31 cellular contexts compared by ENCODE assay signal in genomic region chr2:70751881-70752280, GRCh38. TPM values are rescaled to one million over a fixed set of nuclear protein-coding genes. Genes with fewer than 3 reads are reported as not detected.
"Had no signal": no experiment of that assay in that cellular context is flagged by ENCODE, and none has a peak within 500 bp of the region (broad histone marks: within the 10 kb centered on the region; RNA-seq: fewer than 3 reads in every experiment).

No MANE protein-coding gene starts in this region.

- ATAC-seq: activated naive CD4-positive, alpha-beta T cell treated with anti-CD3 and anti-CD28 coated beads, Interleukin-2, amount 50 U/mL, for 72 hours; activated T-cell treated with anti-CD3 and anti-CD28 coated beads, Interleukin-2, amount 50 U/mL, for 72 hours; foreskin keratinocyte; gastrocnemius medialis; heart left ventricle; WTC11 had no signal

- DNase-seq: activated CD4-positive, alpha-beta memory T cell treated with anti-CD3 and anti-CD28 coated beads, Interleukin-2, amount 10 ng/mL, durations not matched to agents 7 days and 5 days; activated CD4-positive, alpha-beta T cell treated with anti-CD3 and anti-CD28 coated beads for 1 hour; activated CD4-positive, alpha-beta T cell treated with anti-CD3 and anti-CD28 coated beads for 4 hours; activated CD4-positive, alpha-beta T cell treated with anti-CD3 and anti-CD28 coated beads, Interleukin-2, amount 10 ng/mL, durations not matched to agents 7 days and 5 days; activated CD4-positive, alpha-beta T cell treated with anti-CD3 and anti-CD28 coated beads, Interleukin-2, amount 50 U/mL, for 4 hours; activated CD8-positive, alpha-beta memory T cell treated with anti-CD3 and anti-CD28 coated beads, Interleukin-2, amount 50 U/mL, for 48 hours; activated gamma-delta T cell; activated naive CD4-positive, alpha-beta T cell; activated naive CD4-positive, alpha-beta T cell treated with anti-CD3 and anti-CD28 coated beads, Interleukin-2, amount 10 ng/mL, durations not matched to agents 7 days and 5 days; activated naive CD8-positive, alpha-beta T cell treated with anti-CD3 and anti-CD28 coated beads, Interleukin-2, amount 10 ng/mL, durations not matched to agents 7 days and 5 days; activated T-cell treated with anti-CD3 and anti-CD28 coated beads for 4 hours; activated T-cell treated with anti-CD3 and anti-CD28 coated beads, Interleukin-2, amount 50 U/mL, for 24 hours; activated T-cell treated with anti-CD3 and anti-CD28 coated beads, Interleukin-2, amount 50 U/mL, for 72 hours; brain microvascular endothelial cell; dorsolateral prefrontal cortex; effector memory CD4-positive, alpha-beta T cell; endodermal cell; foreskin keratinocyte; gastrocnemius medialis; glutamatergic neuron; heart left ventricle; hypothalamus had no signal

- H3K27ac ChIP-seq: ascending aorta, brain microvascular endothelial cell, coronary artery, dorsolateral prefrontal cortex, esophagus muscularis mucosa, foreskin keratinocyte, gastrocnemius medialis, heart left ventricle had no signal

- H3K4me3 ChIP-seq: ascending aorta, coronary artery, dorsolateral prefrontal cortex, esophagus muscularis mucosa, gastrocnemius medialis, heart left ventricle had no signal

- H3K4me1 ChIP-seq: ascending aorta, esophagus muscularis mucosa, foreskin keratinocyte, gastrocnemius medialis, heart left ventricle had no signal

- H3K36me3 ChIP-seq: ascending aorta, brain microvascular endothelial cell, esophagus muscularis mucosa, gastrocnemius medialis, heart left ventricle had no signal

- H3K27me3 ChIP-seq: ascending aorta, brain microvascular endothelial cell had no signal

- H3K9me3 ChIP-seq: ascending aorta, esophagus muscularis mucosa, gastrocnemius medialis, heart left ventricle had no signal

RNA-seq across cellular contexts. Expression of gene ADD2, which starts 16.1 kb away (rescaled TPM):
- total RNA-seq: bronchial epithelial cell had no signal

RNA-seq across cellular contexts. Expression of gene FIGLA, which starts 38.6 kb away (rescaled TPM):
- total RNA-seq: activated CD4-positive, alpha-beta memory T cell treated with anti-CD3 and anti-CD28 coated beads, Interleukin-2, amount 10 ng/mL, durations not matched to agents 7 days and 5 days; activated CD4-positive, alpha-beta T cell treated with anti-CD3 and anti-CD28 coated beads, Interleukin-2, amount 10 ng/mL, durations not matched to agents 7 days and 5 days; activated naive CD4-positive, alpha-beta T cell treated with anti-CD3 and anti-CD28 coated beads, Interleukin-2, amount 50 U/mL, for 72 hours; activated naive CD8-positive, alpha-beta T cell treated with anti-CD3 and anti-CD28 coated beads, Interleukin-2, amount 10 ng/mL, durations not matched to agents 7 days and 5 days; ascending aorta; bronchial epithelial cell; cardiac septum; cerebellum; endodermal cell; epithelial cell of proximal tubule; esophagus muscularis mucosa; foreskin keratinocyte; gastrocnemius medialis; heart left ventricle; WTC11 had no signal
